Comparison of ENCODE assay signal across 10 cellular contexts in genomic region chr15:62495670-62496328, GRCh38.
DNase-seq lines count a peak whose midpoint lies in the region; ATAC-seq, FAIRE-seq and TF ChIP-seq lines count a peak whose summit lies in the region.
"Had no signal": no experiment of that assay in that cellular context is flagged by ENCODE, and none has a peak within 500 bp of the region (broad histone marks: within the 10 kb centered on the region; RNA-seq: fewer than 3 reads in every experiment).

No MANE protein-coding gene starts in this region.

- H3K27ac Mint-ChIP-seq in naive thymus-derived CD4-positive, alpha-beta T cell, result no peak overlapping the region

- H3K27me3 ChIP-seq in upper lobe of right lung, result no peaks in the 10 kb centered on the region
- no peaks in the 10 kb centered on the region for H3K27me3 ChIP-seq in naive thymus-derived CD4-positive, alpha-beta T cell (ENCODE audit: control insufficient read depth in 2 of 2, insufficient read depth in 2 of 2, low read length in 2 of 2)

- H3K9me3 ChIP-seq in mesodermal cell (ENCODE audit: control insufficient read depth, low read length) (no peaks in the 10 kb centered on the region), upper lobe of right lung (no peaks in the 10 kb centered on the region)
- H3K9me3 ChIP-seq in naive thymus-derived CD4-positive, alpha-beta T cell (ENCODE audit: control insufficient read depth in 2 of 3, low read length in 3 of 3), result no peaks in the 10 kb centered on the region

- intact Hi-C loops in upper lobe of right lung (cut with DNase I), result no loop called here
- intact Hi-C loops in naive thymus-derived CD4-positive, alpha-beta T cell (cut with micrococcal nuclease), result no loop called here

- POLR2A ChIA-PET in naive thymus-derived CD4-positive, alpha-beta T cell (lab: Charles Lee), result no interaction called here

- peaks cover 0 to 6% (median 0%) of the 10 kb centered on the region in 5 donors for H3K27me3 Mint-ChIP-seq in naive thymus-derived CD4-positive, alpha-beta T cell

- CTCF ChIA-PET in naive thymus-derived CD4-positive, alpha-beta T cell (lab: Charles Lee), result no interaction called here

- H3K9me3 Mint-ChIP-seq in naive thymus-derived CD4-positive, alpha-beta T cell, result peaks cover 0 to 3% (median 0%) of the 10 kb centered on the region in 11 donors

- DNase-seq in NCI-H345 (lab: John Stamatoyannopoulos, UW) (peak; percentile 46), NCI-H345 treated with DMSO at 0.1 percent for 48 hours (lab: John Stamatoyannopoulos, UW; ENCODE audit: unreplicated experiment) (no peak), upper lobe of right lung (no peak), NCI-H2196 treated with DMSO at 0.1 percent for 48 hours (lab: John Stamatoyannopoulos, UW; ENCODE audit: unreplicated experiment) (no peak), KG1 (lab: John Stamatoyannopoulos, UW) (no peak)
- no peak for DNase-seq in naive thymus-derived CD4-positive, alpha-beta T cell
- DNase-seq: activated T-cell treated with anti-CD3 and anti-CD28 coated beads, Interleukin-2, amount 50 U/mL, for 48 hours had no signal

- H3K4me1 ChIP-seq in mesodermal cell (ENCODE audit: control insufficient read depth, insufficient read depth, low read length, poor library complexity, severe bottlenecking), result peaks cover 39% of the 10 kb centered on the region
- H3K4me1 ChIP-seq in upper lobe of right lung, result peaks cover 4% of the 10 kb centered on the region
- no peaks in the 10 kb centered on the region for H3K4me1 ChIP-seq in naive thymus-derived CD4-positive, alpha-beta T cell (ENCODE audit: control insufficient read depth in 2 of 2, insufficient read depth in 2 of 2, low read length in 2 of 2)

- no peak overlapping the region for H3K4me3 Mint-ChIP-seq in naive thymus-derived CD4-positive, alpha-beta T cell

- ATAC-seq in upper lobe of right lung, result peak; percentile 57
- ATAC-seq in naive thymus-derived CD4-positive, alpha-beta T cell, result no peak

- peak overlapping the region; percentile 70 for H3K27ac ChIP-seq in mesodermal cell (ENCODE audit: low read depth, low read length, severe bottlenecking)
- no peak overlapping the region for H3K27ac ChIP-seq in upper lobe of right lung
- no peak overlapping the region for H3K27ac ChIP-seq in naive thymus-derived CD4-positive, alpha-beta T cell (ENCODE audit: low read depth, low read length)
- H3K27ac ChIP-seq: 22Rv1 had no signal

- FAIRE-seq in endometrium (lab: Jason Lieb, UNC), result peak; percentile 87

- no peaks in the 10 kb centered on the region for H3K4me1 Mint-ChIP-seq in naive thymus-derived CD4-positive, alpha-beta T cell

- H3K4me3 ChIP-seq in mesodermal cell (ENCODE audit: extremely low read depth, insufficient read depth, low read length, poor library complexity, severe bottlenecking) (no peak overlapping the region), upper lobe of right lung (no peak overlapping the region)
- H3K4me3 ChIP-seq in naive thymus-derived CD4-positive, alpha-beta T cell (ENCODE audit: low read length), result no peak overlapping the region

- H3K36me3 Mint-ChIP-seq in naive thymus-derived CD4-positive, alpha-beta T cell, result no peaks in the 10 kb centered on the region

- no peak for TF ChIP-seq CTCF in upper lobe of right lung (IDR thresholded peaks at IDR 0.05)

- 78 to 80% methylated on average over 3 to 4 of the region's 5 CpGs for WGBS in mesodermal cell (ENCODE audit: insufficient coverage in 2 of 2), 2 experiments

- H3K36me3 ChIP-seq in mesodermal cell (ENCODE audit: control insufficient read depth, insufficient read depth, low read length), result no peaks in the 10 kb centered on the region
- H3K36me3 ChIP-seq in upper lobe of right lung, result no peaks in the 10 kb centered on the region
- H3K36me3 ChIP-seq in naive thymus-derived CD4-positive, alpha-beta T cell (ENCODE audit: control insufficient read depth in 2 of 3, insufficient read depth in 3 of 3, low read length in 3 of 3), result no peaks in the 10 kb centered on the region
